ENCODE assay signal across 15 cellular contexts in genomic region chr1:230781596-230781995, GRCh38. TPM values are rescaled to one million over a fixed set of nuclear protein-coding genes. Genes with fewer than 3 reads are reported as not detected.
DNase-seq lines count a peak whose midpoint lies in the region; ATAC-seq and TF ChIP-seq lines count a peak whose summit lies in the region.
"Had no signal": no experiment of that assay in that cellular context is flagged by ENCODE, and none has a peak within 500 bp of the region (broad histone marks: within the 10 kb centered on the region; RNA-seq: fewer than 3 reads in every experiment).

No MANE protein-coding gene starts in this region.

- no peaks in the 10 kb centered on the region for H3K27me3 ChIP-seq in vagina
- H3K27me3 ChIP-seq: right atrium auricular region had no signal

- no peak overlapping the region for H3K27ac ChIP-seq in vagina
- H3K27ac ChIP-seq: right atrium auricular region had no signal

- H3K27ac Mint-ChIP-seq in activated T-helper 17 cell treated with anti-CD3 and anti-CD28 coated beads, Interleukin-2, amount 50 U/mL, for 72 hours: no peak overlapping the region
- H3K27ac Mint-ChIP-seq: activated T-helper 2 cell treated with anti-CD3 and anti-CD28 coated beads, Interferon-gamma antibody, Interleukin-2, Interleukin-4, amounts not matched to agents 10 μg/mL and 5 μg/mL and 100 μg/mL, durations not matched to agents 14 hours and 24 hours and 36 hours; naive thymus-derived CD8-positive, alpha-beta T cell; stimulated activated naive CD8-positive, alpha-beta T cell treated with anti-CD3 and anti-CD28 coated beads, Interleukin-15, Interleukin-2, amounts not matched to agents 100 ng/mL and 50 ng/mL, for 24 hours had no signal

- no peak for TF ChIP-seq POLR2A in vagina (IDR thresholded peaks at IDR 0.05)

- no peaks in the 10 kb centered on the region for H3K36me3 Mint-ChIP-seq in activated T-helper 17 cell treated with anti-CD3 and anti-CD28 coated beads, Interleukin-2, amount 50 U/mL, for 72 hours (ENCODE audit: low read depth)
- H3K36me3 Mint-ChIP-seq: brain; naive thymus-derived CD8-positive, alpha-beta T cell had no signal

- H3K36me3 ChIP-seq in vagina: no peaks in the 10 kb centered on the region
- H3K36me3 ChIP-seq: right atrium auricular region had no signal

- ATAC-seq in GM18861 (IDR thresholded peaks at IDR 0.05; ENCODE audit: unreplicated experiment): peak; percentile 64
- ATAC-seq in HG02870 (IDR thresholded peaks at IDR 0.05; ENCODE audit: unreplicated experiment): peak; percentile 81
- ATAC-seq in activated T-helper 17 cell treated with anti-CD3 and anti-CD28 coated beads, Interleukin-2, amount 50 U/mL, for 72 hours (replicated peaks): peak; percentile 74
- ATAC-seq: naive thymus-derived CD8-positive, alpha-beta T cell had no signal

- no peak overlapping the region for H3K4me3 ChIP-seq in vagina
- H3K4me3 ChIP-seq: right atrium auricular region had no signal

- H3K27me3 Mint-ChIP-seq in activated T-helper 17 cell treated with anti-CD3 and anti-CD28 coated beads, Interleukin-2, amount 50 U/mL, for 72 hours: peaks cover 15% of the 10 kb centered on the region
- H3K27me3 Mint-ChIP-seq: brain had no signal

- no peaks in the 10 kb centered on the region for H3K9me3 ChIP-seq in vagina
- H3K9me3 ChIP-seq: right atrium auricular region had no signal

- H3K4me1 Mint-ChIP-seq in activated T-helper 17 cell treated with anti-CD3 and anti-CD28 coated beads, Interleukin-2, amount 50 U/mL, for 72 hours: no peaks in the 10 kb centered on the region
- H3K4me1 Mint-ChIP-seq: naive thymus-derived CD8-positive, alpha-beta T cell had no signal

- DNase-seq in DMS53 (lab: John Stamatoyannopoulos, UW) (peak; percentile 64), SIG-M5 treated with dmso at 0.1 percent for 504 hours (lab: John Stamatoyannopoulos, UW; ENCODE audit: unreplicated experiment) (no peak), T-helper 9 cell (no peak), SK-N-DZ (ENCODE audit: low spot score) (no peak), vagina (ENCODE audit: extremely low spot score in 2 of 2) (no peak)
- DNase-seq: activated CD4-positive, alpha-beta T cell treated with anti-CD3 and anti-CD28 coated beads for 4 hours; AML-193; naive thymus-derived CD8-positive, alpha-beta T cell had no signal

- intact Hi-C loops in vagina (cut with DNase I): no loop called here

- no peak for TF ChIP-seq CTCF in vagina (IDR thresholded peaks at IDR 0.05)

- no peak overlapping the region for H3K4me3 Mint-ChIP-seq in activated T-helper 17 cell treated with anti-CD3 and anti-CD28 coated beads, Interleukin-2, amount 50 U/mL, for 72 hours
- H3K4me3 Mint-ChIP-seq: brain; naive thymus-derived CD8-positive, alpha-beta T cell; stimulated activated naive CD8-positive, alpha-beta T cell treated with anti-CD3 and anti-CD28 coated beads, Interleukin-15, Interleukin-2, amounts not matched to agents 100 ng/mL and 50 ng/mL, for 24 hours had no signal

- no peaks in the 10 kb centered on the region for H3K9me3 Mint-ChIP-seq in activated T-helper 17 cell treated with anti-CD3 and anti-CD28 coated beads, Interleukin-2, amount 50 U/mL, for 72 hours
- H3K9me3 Mint-ChIP-seq: activated T-helper 2 cell treated with anti-CD3 and anti-CD28 coated beads, Interferon-gamma antibody, Interleukin-2, Interleukin-4, amounts not matched to agents 10 μg/mL and 5 μg/mL and 100 μg/mL, durations not matched to agents 14 hours and 24 hours and 36 hours; stimulated activated naive CD8-positive, alpha-beta T cell treated with anti-CD3 and anti-CD28 coated beads, Interleukin-15, Interleukin-2, amounts not matched to agents 100 ng/mL and 50 ng/mL, for 24 hours had no signal

- no peaks in the 10 kb centered on the region for H3K4me1 ChIP-seq in vagina
- H3K4me1 ChIP-seq: right atrium auricular region had no signal

RNA-seq across cellular contexts. Expression of gene CAPN9, which starts 34.4 kb away (rescaled TPM):
- not detected for total RNA-seq in activated T-helper 17 cell treated with anti-CD3 and anti-CD28 coated beads, Interleukin-2, amount 50 U/mL, for 72 hours
- polyA plus RNA-seq in SK-N-DZ (2014; cell fraction: cytosol; rRNA removed): not detected in 2 replicates
- polyA plus RNA-seq in SK-N-DZ (2014; cell fraction: nucleus; rRNA removed): not detected in 2 replicates
- not detected for total RNA-seq in vagina
- total RNA-seq: activated T-helper 2 cell treated with anti-CD3 and anti-CD28 coated beads, Interferon-gamma antibody, Interleukin-2, Interleukin-4, amounts not matched to agents 10 μg/mL and 5 μg/mL and 100 μg/mL, durations not matched to agents 14 hours and 24 hours and 36 hours; naive thymus-derived CD8-positive, alpha-beta T cell; right atrium auricular region had no signal
- polyA plus RNA-seq: naive thymus-derived CD8-positive, alpha-beta T cell had no signal
